11 cellular contexts compared by ENCODE assay signal in the genomic region with DNA sequence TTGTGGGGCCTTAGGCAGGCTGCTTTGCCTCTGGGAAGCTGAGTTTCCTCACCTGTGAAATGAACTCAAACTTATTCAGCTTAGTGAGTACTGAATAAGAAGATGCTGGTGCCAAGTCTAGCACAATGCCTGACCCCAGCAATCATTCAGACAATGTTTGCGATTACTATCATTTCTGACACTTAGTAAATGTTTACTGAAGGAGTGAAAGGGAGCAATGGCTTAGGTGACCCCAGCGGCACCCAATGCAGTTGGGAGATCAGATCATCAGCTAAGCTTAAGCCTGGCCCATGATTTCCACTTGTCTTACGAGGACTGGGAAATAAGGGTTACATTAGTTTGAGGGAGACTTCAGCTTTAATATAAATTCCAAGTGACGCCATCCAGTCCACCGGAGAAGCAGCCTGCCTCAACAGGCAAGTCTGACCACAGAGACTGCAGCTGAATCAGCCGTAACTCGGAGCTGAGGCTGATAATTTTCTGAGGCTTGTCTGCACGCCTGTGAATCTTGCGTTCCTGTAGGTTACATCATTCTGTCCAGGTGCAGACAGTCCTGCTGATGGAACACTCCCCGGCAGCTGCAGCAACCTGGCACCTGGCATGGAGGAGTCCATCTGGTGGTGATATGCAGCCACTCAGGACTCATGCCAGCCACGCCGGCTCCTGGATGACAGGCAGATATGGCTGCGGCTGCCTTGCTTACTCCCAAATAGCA. TPM values are rescaled to one million over a fixed set of nuclear protein-coding genes. Genes with fewer than 3 reads are reported as not detected.
A peak's percentile ranks its signal among the peaks of the same experiment; 100 is the strongest.
DNase-seq lines count a peak whose midpoint lies in the region; ATAC-seq and TF ChIP-seq lines count a peak whose summit lies in the region.
"Had no signal": no experiment of that assay in that cellular context is flagged by ENCODE, and none has a peak within 500 bp of the region (broad histone marks: within the 10 kb centered on the region; RNA-seq: fewer than 3 reads in every experiment).

No MANE protein-coding gene starts in this region.

- intact Hi-C loops in dendritic cell treated with granulocyte-macrophage colony-stimulating factor and Interleukin-4, amounts not matched to agents 40 ng/mL and 50 ng/mL, for 4 days (cut with micrococcal nuclease): loop anchor here (5.0 kb wide), 1 partner anchor 37 kb away; no protein-coding TSS in a partner anchor
- intact Hi-C loops in gastrocnemius medialis (cut with DNase I; ENCODE audit: low total_unique reads): no loop called here
- intact Hi-C loops in activated CD8-positive, alpha-beta T cell treated with anti-CD3 and anti-CD28 coated beads for 36 hours (cut with micrococcal nuclease): no loop called here

- CTCF ChIA-PET in activated CD8-positive, alpha-beta T cell treated with anti-CD3 and anti-CD28 coated beads for 36 hours (lab: Charles Lee): interaction anchor here (1.2 to 30.6 kb wide), 5 partner anchors 8 to 162 kb away, joined by 5 to 673 read pairs (median 30); no protein-coding TSS in a partner anchor

- DNase-seq in HT-29 (ENCODE audit: low spot score) (peak; percentile 80), NCI-H510A treated with DMSO at 0.1 percent for 48 hours (lab: John Stamatoyannopoulos, UW) (peak; percentile 76), gastrocnemius medialis (peak in 1 of 2 donors; percentile 52)
- no peak for DNase-seq in activated CD8-positive, alpha-beta T cell treated with anti-CD3 and anti-CD28 coated beads for 36 hours
- DNase-seq: esophagus squamous epithelium, NCI-H1694 had no signal

- no peak overlapping the region for H3K27ac ChIP-seq in gastrocnemius medialis
- H3K27ac ChIP-seq: esophagus squamous epithelium, tibial nerve had no signal

- in situ Hi-C loops in gastrocnemius medialis (cut with MboI; ENCODE audit: low sequenced_read_pairs in 4 of 4): loop anchor here in 1 of 4 donors (10.0 kb wide), 1 partner anchor 154 kb away; no protein-coding TSS in a partner anchor

- H3K4me1 ChIP-seq in gastrocnemius medialis: peaks cover 0 to 3% of the 10 kb centered on the region in 2 donors

- no peaks in the 10 kb centered on the region for H3K27me3 Mint-ChIP-seq in dendritic cell treated with granulocyte-macrophage colony-stimulating factor and Interleukin-4, amounts not matched to agents 40 ng/mL and 50 ng/mL, for 4 days
- no peaks in the 10 kb centered on the region for H3K27me3 Mint-ChIP-seq in activated CD8-positive, alpha-beta T cell treated with anti-CD3 and anti-CD28 coated beads for 36 hours

- H3K27ac Mint-ChIP-seq in dendritic cell treated with granulocyte-macrophage colony-stimulating factor and Interleukin-4, amounts not matched to agents 40 ng/mL and 50 ng/mL, for 4 days: peak overlapping the region; percentile 16
- H3K27ac Mint-ChIP-seq in activated CD8-positive, alpha-beta T cell treated with anti-CD3 and anti-CD28 coated beads for 36 hours: no peak overlapping the region

- no peaks in the 10 kb centered on the region for H3K9me3 Mint-ChIP-seq in dendritic cell treated with granulocyte-macrophage colony-stimulating factor and Interleukin-4, amounts not matched to agents 40 ng/mL and 50 ng/mL, for 4 days
- no peaks in the 10 kb centered on the region for H3K9me3 Mint-ChIP-seq in activated CD8-positive, alpha-beta T cell treated with anti-CD3 and anti-CD28 coated beads for 36 hours

- no peak for TF ChIP-seq POLR2A in gastrocnemius medialis (IDR thresholded peaks at IDR 0.05)

- no peak for TF ChIP-seq CTCF in gastrocnemius medialis (IDR thresholded peaks at IDR 0.05 in 4 of 5, conservative IDR thresholded peaks at IDR 0.05 in 1 of 5)
- TF ChIP-seq CTCF in activated CD8-positive, alpha-beta T cell treated with anti-CD3 and anti-CD28 coated beads for 36 hours (IDR thresholded peaks at IDR 0.05): no peak

- no peaks in the 10 kb centered on the region for H3K36me3 Mint-ChIP-seq in dendritic cell treated with granulocyte-macrophage colony-stimulating factor and Interleukin-4, amounts not matched to agents 40 ng/mL and 50 ng/mL, for 4 days (ENCODE audit: low read depth)
- no peaks in the 10 kb centered on the region for H3K36me3 Mint-ChIP-seq in activated CD8-positive, alpha-beta T cell treated with anti-CD3 and anti-CD28 coated beads for 36 hours (ENCODE audit: low read depth)

- no peak overlapping the region for H3K4me3 ChIP-seq in gastrocnemius medialis
- H3K4me3 ChIP-seq: esophagus squamous epithelium, tibial nerve had no signal

- no peaks in the 10 kb centered on the region for H3K36me3 ChIP-seq in gastrocnemius medialis
- H3K36me3 ChIP-seq: esophagus squamous epithelium, tibial nerve had no signal

- H3K9me3 ChIP-seq in gastrocnemius medialis: no peaks in the 10 kb centered on the region
- H3K9me3 ChIP-seq: esophagus squamous epithelium, tibial nerve had no signal

- H3K4me3 Mint-ChIP-seq in dendritic cell treated with granulocyte-macrophage colony-stimulating factor and Interleukin-4, amounts not matched to agents 40 ng/mL and 50 ng/mL, for 4 days: no peak overlapping the region
- H3K4me3 Mint-ChIP-seq in activated CD8-positive, alpha-beta T cell treated with anti-CD3 and anti-CD28 coated beads for 36 hours: no peak overlapping the region

- POLR2A ChIA-PET in activated CD8-positive, alpha-beta T cell treated with anti-CD3 and anti-CD28 coated beads for 36 hours (lab: Charles Lee): no interaction called here

- H3K27me3 ChIP-seq in gastrocnemius medialis: no peaks in the 10 kb centered on the region
- H3K27me3 ChIP-seq: tibial nerve had no signal

- peaks cover 32% of the 10 kb centered on the region for H3K4me1 Mint-ChIP-seq in dendritic cell treated with granulocyte-macrophage colony-stimulating factor and Interleukin-4, amounts not matched to agents 40 ng/mL and 50 ng/mL, for 4 days (ENCODE audit: low read depth)
- peaks cover 6% of the 10 kb centered on the region for H3K4me1 Mint-ChIP-seq in activated CD8-positive, alpha-beta T cell treated with anti-CD3 and anti-CD28 coated beads for 36 hours (ENCODE audit: low read depth)

- ATAC-seq in gastrocnemius medialis: peak; percentile 21 to 42
- ATAC-seq in HG03108 (IDR thresholded peaks at IDR 0.05; ENCODE audit: unreplicated experiment): no peak
- no peak for ATAC-seq in GM18498 (IDR thresholded peaks at IDR 0.05; ENCODE audit: unreplicated experiment)
- no peak for ATAC-seq in HG02642 (IDR thresholded peaks at IDR 0.05; ENCODE audit: poor library complexity, unreplicated experiment)
- ATAC-seq in activated CD8-positive, alpha-beta T cell treated with anti-CD3 and anti-CD28 coated beads for 36 hours: no peak

RNA-seq across cellular contexts. Expression of gene FGF1, which starts 34.8 kb away (rescaled TPM):
- not detected in 2 replicates for total RNA-seq in HT-29 (2014; rRNA removed; shearing (Covaris generic))
- total RNA-seq in gastrocnemius medialis: 1 to 10 TPM in 2 of 4 donors, under 1 TPM in 2; 0.41 to 2.1 (median 1.2) TPM
- not detected for total RNA-seq in activated CD8-positive, alpha-beta T cell treated with anti-CD3 and anti-CD28 coated beads for 36 hours

RNA-seq across cellular contexts. Expression of gene ARHGAP26, which starts 49.5 kb away (rescaled TPM):
- 13.0 and 19.6 TPM in 2 replicates for total RNA-seq in HT-29 (2014; rRNA removed; shearing (Covaris generic))
- total RNA-seq in gastrocnemius medialis: 10 to 100 TPM in 3 of 4 donors, 1 to 10 TPM in 1; 9.1 to 22.4 (median 13.4) TPM
- total RNA-seq in activated CD8-positive, alpha-beta T cell treated with anti-CD3 and anti-CD28 coated beads for 36 hours: 10 to 100 TPM; 12.7 to 18.0 TPM

Comparison
In these comparisons a context has a peak if more than half of its experiments do, and no peak if none do; other contexts are left out.
1. ATAC-seq: peak in gastrocnemius medialis (2 of 2); none in HG03108 (single experiment), GM18498 (single experiment), HG02642 (single experiment) and activated CD8-positive, alpha-beta T cell treated with anti-CD3 and anti-CD28 coated beads for 36 hours (single experiment).